8 cellular contexts compared by ENCODE assay signal in the genomic region with DNA sequence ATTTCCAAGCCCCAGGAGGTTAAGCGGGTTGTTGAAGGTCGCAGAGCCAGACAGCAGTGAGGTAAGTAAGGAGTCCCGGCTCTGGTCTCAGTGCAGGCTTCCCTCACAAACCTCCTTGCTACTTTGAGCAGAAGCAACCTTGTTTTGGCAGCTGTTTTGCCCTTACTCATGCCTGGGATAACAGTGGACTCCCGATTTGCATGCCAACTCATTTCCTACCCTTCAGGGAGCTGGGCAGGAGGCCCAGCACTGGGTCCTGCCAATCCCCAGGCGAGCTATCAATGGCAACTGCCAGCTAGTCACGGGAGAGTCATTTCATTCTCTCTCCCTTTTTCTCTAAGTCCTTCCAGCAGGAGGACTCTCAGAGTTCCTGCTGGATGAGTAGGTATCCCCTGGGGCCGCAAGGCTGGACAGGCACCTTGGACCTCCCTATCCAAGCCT.
A peak's percentile ranks its signal among the peaks of the same experiment; 100 is the strongest.
DNase-seq lines count a peak whose midpoint lies in the region; ATAC-seq and TF ChIP-seq lines count a peak whose summit lies in the region.

No MANE protein-coding gene starts in this region.

- peak overlapping the region; percentile 92 for H3K27ac Mint-ChIP-seq in chondrocyte (ENCODE audit: unreplicated experiment)
- H3K27ac Mint-ChIP-seq in activated T-cell treated with anti-CD3 and anti-CD28 coated beads, Interleukin-2, amount 50 U/mL, for 24 hours, result no peak overlapping the region

- H3K27me3 ChIP-seq in ACC112 (ENCODE audit: insufficient read depth, low read length) (no peaks in the 10 kb centered on the region), MG63 (no peaks in the 10 kb centered on the region), left lung (no peaks in the 10 kb centered on the region)

- H3K79me2 ChIP-seq in ACC112 (ENCODE audit: control insufficient read depth, insufficient read depth, low read length, unreplicated experiment), result no peaks in the 10 kb centered on the region

- ATAC-seq in left lung, result peak; percentile 46
- no peak for ATAC-seq in activated T-cell treated with anti-CD3 and anti-CD28 coated beads, Interleukin-2, amount 50 U/mL, for 4 hours
- ATAC-seq in HG03045 (IDR thresholded peaks at IDR 0.05; ENCODE audit: unreplicated experiment), result no peak

- peaks cover 47% of the 10 kb centered on the region for H3K4me1 Mint-ChIP-seq in chondrocyte (ENCODE audit: low read depth)
- peaks cover 4% of the 10 kb centered on the region for H3K4me1 Mint-ChIP-seq in activated T-cell treated with anti-CD3 and anti-CD28 coated beads, Interleukin-2, amount 50 U/mL, for 4 hours (ENCODE audit: low read depth)
- peaks cover 16% of the 10 kb centered on the region for H3K4me1 Mint-ChIP-seq in activated T-cell treated with anti-CD3 and anti-CD28 coated beads, Interleukin-2, amount 50 U/mL, for 24 hours (ENCODE audit: low read depth)

- H3K4me3 ChIP-seq in ACC112 (ENCODE audit: low read depth, low read length), result no peak overlapping the region
- no peak overlapping the region for H3K4me3 ChIP-seq in MG63
- H3K4me3 ChIP-seq in left lung, result no peak overlapping the region

- H3K36me3 ChIP-seq in ACC112 (ENCODE audit: insufficient read depth, low read length) (no peaks in the 10 kb centered on the region), MG63 (no peaks in the 10 kb centered on the region), left lung (no peaks in the 10 kb centered on the region)

- H3K4me3 Mint-ChIP-seq in chondrocyte (ENCODE audit: unreplicated experiment), result no peak overlapping the region
- no peak overlapping the region for H3K4me3 Mint-ChIP-seq in activated T-cell treated with anti-CD3 and anti-CD28 coated beads, Interleukin-2, amount 50 U/mL, for 4 hours
- no peak overlapping the region for H3K4me3 Mint-ChIP-seq in activated T-cell treated with anti-CD3 and anti-CD28 coated beads, Interleukin-2, amount 50 U/mL, for 24 hours

- H3K4me1 ChIP-seq in ACC112 (ENCODE audit: control insufficient read depth, insufficient read depth, low read length, unreplicated experiment) (peaks cover 38% of the 10 kb centered on the region), left lung (peaks cover 6 to 13% of the 10 kb centered on the region in 2 donors)

- H3K36me3 Mint-ChIP-seq in chondrocyte (ENCODE audit: low read depth), result no peaks in the 10 kb centered on the region
- H3K36me3 Mint-ChIP-seq in activated T-cell treated with anti-CD3 and anti-CD28 coated beads, Interleukin-2, amount 50 U/mL, for 4 hours (ENCODE audit: insufficient read depth), result no peaks in the 10 kb centered on the region
- no peaks in the 10 kb centered on the region for H3K36me3 Mint-ChIP-seq in activated T-cell treated with anti-CD3 and anti-CD28 coated beads, Interleukin-2, amount 50 U/mL, for 24 hours (ENCODE audit: low read depth)

- H3K9me3 ChIP-seq in MG63 (no peaks in the 10 kb centered on the region), left lung (no peaks in the 10 kb centered on the region)

- H2AFZ ChIP-seq in ACC112 (ENCODE audit: low read length, unreplicated experiment), result no peak overlapping the region

- H3K27ac ChIP-seq in ACC112 (ENCODE audit: low read depth, low read length) (peak overlapping the region; percentile 83), left lung (no peak overlapping the region)

- DNase-seq in MG63 (peak; percentile 99), chondrocyte (ENCODE audit: low spot score) (peak; percentile 81), left lung (no peak), NCI-H1105 (lab: John Stamatoyannopoulos, UW) (no peak)
- DNase-seq in activated T-cell treated with anti-CD3 and anti-CD28 coated beads, Interleukin-2, amount 50 U/mL, for 4 hours, result no peak
- DNase-seq in activated T-cell treated with anti-CD3 and anti-CD28 coated beads, Interleukin-2, amount 50 U/mL, for 24 hours, result no peak

- no peaks in the 10 kb centered on the region for H3K9me3 Mint-ChIP-seq in chondrocyte (ENCODE audit: low read depth)
- H3K9me3 Mint-ChIP-seq in activated T-cell treated with anti-CD3 and anti-CD28 coated beads, Interleukin-2, amount 50 U/mL, for 4 hours, result no peaks in the 10 kb centered on the region
- H3K9me3 Mint-ChIP-seq in activated T-cell treated with anti-CD3 and anti-CD28 coated beads, Interleukin-2, amount 50 U/mL, for 24 hours, result no peaks in the 10 kb centered on the region

- intact Hi-C loops in left lung (cut with DNase I), result no loop called here

- no peaks in the 10 kb centered on the region for H3K27me3 Mint-ChIP-seq in chondrocyte (ENCODE audit: low read depth)
- peaks cover 16% of the 10 kb centered on the region for H3K27me3 Mint-ChIP-seq in activated T-cell treated with anti-CD3 and anti-CD28 coated beads, Interleukin-2, amount 50 U/mL, for 4 hours (ENCODE audit: low read depth)
- peaks cover 36% of the 10 kb centered on the region for H3K27me3 Mint-ChIP-seq in activated T-cell treated with anti-CD3 and anti-CD28 coated beads, Interleukin-2, amount 50 U/mL, for 24 hours

- TF ChIP-seq CTCF in chondrocyte (IDR thresholded peaks at IDR 0.05) (peak; percentile 61), left lung (IDR thresholded peaks at IDR 0.05) (no peak)

Comparison
In these comparisons a context has a peak if more than half of its experiments do, and no peak if none do; other contexts are left out.
1. DNase-seq: peak in MG63 (single experiment) and chondrocyte (single experiment); none in left lung (0 of 2), activated T-cell treated with anti-CD3 and anti-CD28 coated beads, Interleukin-2, amount 50 U/mL, for 4 hours (single experiment), activated T-cell treated with anti-CD3 and anti-CD28 coated beads, Interleukin-2, amount 50 U/mL, for 24 hours (single experiment) and NCI-H1105 (single experiment).